Comparison of ENCODE assay signal across 20 cellular contexts in the genomic region with DNA sequence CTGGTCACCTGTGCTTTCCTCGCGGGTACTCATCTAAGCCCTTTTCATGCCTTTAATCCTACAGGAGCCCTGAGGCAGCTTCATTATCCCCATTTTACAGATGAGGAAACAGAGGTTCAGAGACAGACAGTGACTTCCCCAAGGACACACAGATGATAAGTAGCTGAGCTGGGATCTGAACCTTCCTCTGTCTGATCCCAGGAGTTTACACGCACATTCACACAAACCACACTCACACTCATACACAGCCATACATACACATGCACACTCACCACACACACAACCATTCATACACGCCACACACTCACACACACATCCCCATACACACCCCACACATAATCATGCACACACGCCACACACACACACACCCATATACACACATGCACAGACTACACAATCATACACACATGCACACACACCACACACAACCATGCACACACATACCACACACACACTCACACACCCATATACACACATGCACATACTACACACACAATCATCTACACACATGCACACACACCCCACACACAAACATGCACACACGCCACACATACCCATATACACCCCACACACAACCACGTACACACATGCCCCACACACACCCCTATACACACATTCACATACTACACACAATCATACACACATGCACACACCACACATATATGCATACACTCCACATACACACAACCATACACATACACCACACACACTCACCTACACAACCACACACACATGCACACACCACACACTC. TPM values are rescaled to one million over a fixed set of nuclear protein-coding genes. Genes with fewer than 3 reads are reported as not detected.
DNase-seq lines count a peak whose midpoint lies in the region; ATAC-seq, FAIRE-seq and TF ChIP-seq lines count a peak whose summit lies in the region.
"Had no signal": no experiment of that assay in that cellular context is flagged by ENCODE, and none has a peak within 500 bp of the region (broad histone marks: within the 10 kb centered on the region; RNA-seq: fewer than 3 reads in every experiment).

No MANE protein-coding gene starts in this region.

- H3K79me2 ChIP-seq in GM23248 (ENCODE audit: insufficient read depth): peaks cover 35% of the 10 kb centered on the region

- H3K27me3 ChIP-seq in GM23248 (replicated peaks; ENCODE audit: insufficient read depth): no peaks in the 10 kb centered on the region
- H3K27me3 ChIP-seq in bronchial epithelial cell (ENCODE audit: control insufficient read depth, insufficient read depth, low read length): no peaks in the 10 kb centered on the region
- H3K27me3 ChIP-seq: gastrocnemius medialis, tibial nerve had no signal

- no peaks in the 10 kb centered on the region; the same call in 1 of the 2 replicates for H3F3A ChIP-seq in GM23248 (ENCODE audit: insufficient read depth)

- WGBS in GM23248 (ENCODE audit: low coverage in 1 of 2, low lambda C conversion rate in 2 of 2, missing lambda C conversion rate in 2 of 2), 2 experiments: 95 to 97% methylated on average over 7 of the region's 7 CpGs

- no peaks in the 10 kb centered on the region for H3K9me3 ChIP-seq in GM23248 (ENCODE audit: low read depth)
- H3K9me3 ChIP-seq: gastrocnemius medialis, SK-N-SH, tibial nerve had no signal

- H3K9me2 ChIP-seq in GM23248 (ENCODE audit: insufficient read depth): no peaks in the 10 kb centered on the region
- H3K9me2 ChIP-seq: SK-N-SH had no signal

- H3K4me3 ChIP-seq in GM23248 (peak overlapping the region; percentile 71; the same call in 1 of the 2 replicates), bronchial epithelial cell (ENCODE audit: low read depth, low read length) (no peak overlapping the region), skeletal muscle cell (ENCODE audit: low read depth, low read length) (peak overlapping the region; percentile 60)
- H3K4me3 ChIP-seq: gastrocnemius medialis had no signal

- H2AFZ ChIP-seq in GM23248: no peak overlapping the region

- peak; percentile 95 for FAIRE-seq in bronchial epithelial cell (lab: Jason Lieb, UNC)
- FAIRE-seq: endothelial cell of umbilical vein had no signal

- peak overlapping the region; percentile 75 for H3K4me2 ChIP-seq in GM23248 (ENCODE audit: unreplicated experiment)
- H3K4me2 ChIP-seq: SK-N-SH had no signal

- H3K4me1 ChIP-seq in GM23248 (ENCODE audit: insufficient read depth): peaks cover 18% of the 10 kb centered on the region
- H3K4me1 ChIP-seq: gastrocnemius medialis had no signal

- ATAC-seq in GM21786 (IDR thresholded peaks at IDR 0.05; ENCODE audit: unreplicated experiment): no peak
- ATAC-seq: gastrocnemius medialis; naive thymus-derived CD4-positive, alpha-beta T cell; right cardiac atrium had no signal

- peak overlapping the region; percentile 54; the same call in 1 of the 2 replicates for H3K9ac ChIP-seq in GM23248
- H3K9ac ChIP-seq: SK-N-SH had no signal

- TF ChIP-seq CTCF in bronchial epithelial cell (IDR thresholded peaks at IDR 0.05; ENCODE audit: insufficient read depth, low read length, severe bottlenecking): no peak

- in situ Hi-C loops in GM23248 (cut with MboI): no loop called here

- H3K36me3 ChIP-seq in GM23248 (ENCODE audit: low read depth): no peaks in the 10 kb centered on the region
- no peaks in the 10 kb centered on the region for H3K36me3 ChIP-seq in bronchial epithelial cell (ENCODE audit: control insufficient read depth, insufficient read depth, low read length)
- H3K36me3 ChIP-seq: gastrocnemius medialis, tibial nerve had no signal

- no peaks in the 10 kb centered on the region for H4K20me1 ChIP-seq in GM23248 (ENCODE audit: insufficient read depth)

- DNase-seq in GM23248 (no peak), bronchial epithelial cell (ENCODE audit: low read depth) (no peak), skeletal muscle cell (ENCODE audit: low read depth) (no peak), NOMO-1 (lab: John Stamatoyannopoulos, UW; ENCODE audit: unreplicated experiment in 2 of 2) (no peak), NCI-H345 treated with DMSO at 0.1 percent for 48 hours (lab: John Stamatoyannopoulos, UW; ENCODE audit: unreplicated experiment) (no peak)
- DNase-seq: AML-193; DND-41; gastrocnemius medialis; KG1; kidney glomerular epithelial cell; naive thymus-derived CD4-positive, alpha-beta T cell; NCI-H2029; NK-92 treated with Interleukin-12 subunit alpha and Interleukin-12 subunit beta, amount 100 ng/mL, for 24 hours; right cardiac atrium; SK-N-SH; stimulated activated naive CD4-positive, alpha-beta T cell had no signal

- no peak overlapping the region for H3K27ac ChIP-seq in GM23248
- H3K27ac ChIP-seq: gastrocnemius medialis had no signal

RNA-seq across cellular contexts. Expression of a gene that starts 2.7 kb away (rescaled TPM):
- 58.6 and 93.2 TPM in 2 replicates for total RNA-seq in GM23248 (2014; rRNA removed; shearing (Covaris generic))
- polyA plus RNA-seq in GM23248 (2016; fragmentation: Nextera tagmentation; extraction: Ambion mirVana): 55.5 and 58.1 TPM in 2 replicates
- total RNA-seq in bronchial epithelial cell: 0.79 TPM in 1 of 2 replicates, not detected in the other
- total RNA-seq: endothelial cell of umbilical vein, NCI-H460 had no signal
- polyA plus RNA-seq: endothelial cell of umbilical vein had no signal

RNA-seq across cellular contexts. Expression of a gene that starts 32.7 kb away (rescaled TPM):
- 145 and 159 TPM in 2 replicates for total RNA-seq in GM23248 (2014; rRNA removed; shearing (Covaris generic))
- polyA plus RNA-seq in GM23248 (2016; fragmentation: Nextera tagmentation; extraction: Ambion mirVana): 237 and 240 TPM in 2 replicates
- 141 and 155 TPM in 2 replicates for total RNA-seq in bronchial epithelial cell

RNA-seq across cellular contexts. Expression of a gene that starts 34.2 kb away (rescaled TPM):
- 29.7 and 34.0 TPM in 2 replicates for total RNA-seq in GM23248 (2014; rRNA removed; shearing (Covaris generic))
- 20.5 and 20.8 TPM in 2 replicates for polyA plus RNA-seq in GM23248 (2016; fragmentation: Nextera tagmentation; extraction: Ambion mirVana)
- 41.6 and 108 TPM in 2 replicates for total RNA-seq in bronchial epithelial cell

RNA-seq across cellular contexts. Expression of a gene that starts 38.6 kb away (rescaled TPM):
- total RNA-seq in GM23248 (2014; rRNA removed; shearing (Covaris generic)): 4.4 and 6.1 TPM in 2 replicates
- polyA plus RNA-seq in GM23248 (2016; fragmentation: Nextera tagmentation; extraction: Ambion mirVana): 6.2 and 6.7 TPM in 2 replicates
- under 0.01 and 0.13 TPM in 2 replicates for total RNA-seq in bronchial epithelial cell
- total RNA-seq: NCI-H460 had no signal

Comparison
In these comparisons a context has a peak if more than half of its experiments do, and no peak if none do; other contexts are left out.
1. RNA of a gene that starts 2.7 kb away (total RNA-seq): 58.6 to 93.2 TPM in GM23248; 0.79 TPM in bronchial epithelial cell; every median in the first group is over 10 times any median in the second.